In genomic region chr12:54937929-54938328, GRCh38 we compare ENCODE assay signal across 24 cellular contexts. TPM values are rescaled to one million over a fixed set of nuclear protein-coding genes. Genes with fewer than 3 reads are reported as not detected.
"Had no signal": no experiment of that assay in that cellular context is flagged by ENCODE, and none has a peak within 500 bp of the region (broad histone marks: within the 10 kb centered on the region; RNA-seq: fewer than 3 reads in every experiment).

No MANE protein-coding gene starts in this region.

- ATAC-seq: T-helper 17 cell had no signal

- FAIRE-seq: RCC 7860 had no signal

- H3K27ac Mint-ChIP-seq: activated B cell treated with CpG ODN at 0.5 μM for 24 hours; activated CD4-positive, alpha-beta memory T cell treated with anti-CD3 and anti-CD28 coated beads, Interleukin-2, amount 10 ng/mL, durations not matched to agents 7 days and 5 days; activated naive CD4-positive, alpha-beta T cell treated with anti-CD3 and anti-CD28 coated beads for 36 hours; activated naive CD8-positive, alpha-beta T cell treated with anti-CD3 and anti-CD28 coated beads for 36 hours; T-helper 17 cell had no signal

- H3K4me1 ChIP-seq: adrenal gland had no signal

- H3K4me3 ChIP-seq: adrenal gland had no signal

- H3K9me3 ChIP-seq: adrenal gland had no signal

- H3K27me3 ChIP-seq: adrenal gland had no signal

- H3K4me3 Mint-ChIP-seq: activated B cell treated with CpG ODN at 0.5 μM for 24 hours; activated CD4-positive, alpha-beta memory T cell treated with anti-CD3 and anti-CD28 coated beads, Interleukin-2, amount 10 ng/mL, durations not matched to agents 7 days and 5 days; activated naive CD4-positive, alpha-beta T cell treated with anti-CD3 and anti-CD28 coated beads for 36 hours; activated naive CD8-positive, alpha-beta T cell treated with anti-CD3 and anti-CD28 coated beads for 36 hours; T-helper 17 cell had no signal

- H3K36me3 ChIP-seq: adrenal gland had no signal

- H3K27me3 Mint-ChIP-seq: activated B cell treated with CpG ODN at 0.5 μM for 24 hours; activated CD4-positive, alpha-beta memory T cell treated with anti-CD3 and anti-CD28 coated beads, Interleukin-2, amount 10 ng/mL, durations not matched to agents 7 days and 5 days; activated naive CD8-positive, alpha-beta T cell treated with anti-CD3 and anti-CD28 coated beads for 36 hours; T-helper 17 cell had no signal

- H3K27ac ChIP-seq: adrenal gland had no signal

- H3K9me3 Mint-ChIP-seq: activated B cell treated with CpG ODN at 0.5 μM for 24 hours had no signal

- DNase-seq: activated B cell treated with CpG ODN at 0.5 μM for 24 hours; activated CD4-positive, alpha-beta memory T cell treated with anti-CD3 and anti-CD28 coated beads, Interleukin-2, amount 10 ng/mL, durations not matched to agents 7 days and 5 days; activated CD4-positive, alpha-beta T cell treated with anti-CD3 and anti-CD28 coated beads for 1 hour; activated CD4-positive, alpha-beta T cell treated with anti-CD3 and anti-CD28 coated beads, Interleukin-2, amount 50 U/mL, for 1 hour; activated CD8-positive, alpha-beta memory T cell treated with anti-CD3 and anti-CD28 coated beads, Interleukin-2, amount 50 U/mL, for 48 hours; activated effector memory CD4-positive, alpha-beta T cell treated with anti-CD3 and anti-CD28 coated beads, Interleukin-2, amount 50 U/mL, for 16 hours; activated naive CD4-positive, alpha-beta T cell treated with anti-CD3 and anti-CD28 coated beads for 36 hours; activated naive CD8-positive, alpha-beta T cell treated with anti-CD3 and anti-CD28 coated beads for 36 hours; activated T-cell treated with anti-CD3 and anti-CD28 coated beads, Interleukin-2, amount 50 U/mL, for 1 hour; adrenal gland; anterior cingulate cortex; Karpas-422; NCI-H1105 treated with DMSO at 0.1 percent for 48 hours; NCI-H1436 treated with DMSO at 0.1 percent for 48 hours; NCI-H187; NCI-H2081; NCI-H446; NCI-H524; SHP77 treated with DMSO at 0.1 percent for 48 hours; T-helper 17 cell; T-helper 9 cell had no signal

RNA-seq across cellular contexts. Expression of gene TESPA1, which starts 46.6 kb away (rescaled TPM):
- total RNA-seq: cerebellum, SK-MEL-5 had no signal
